17 cellular contexts compared by ENCODE assay signal in genomic region chr20:2729791-2730190, GRCh38. TPM values are rescaled to one million over a fixed set of nuclear protein-coding genes. Genes with fewer than 3 reads are reported as not detected.
DNase-seq lines count a peak whose midpoint lies in the region; ATAC-seq and TF ChIP-seq lines count a peak whose summit lies in the region.
"Had no signal": no experiment of that assay in that cellular context is flagged by ENCODE, and none has a peak within 500 bp of the region (broad histone marks: within the 10 kb centered on the region; RNA-seq: fewer than 3 reads in every experiment).

No MANE protein-coding gene starts in this region.

- H3K27me3 ChIP-seq in prostate gland (replicated peaks; ENCODE audit: insufficient read depth): no peaks in the 10 kb centered on the region
- H3K27me3 ChIP-seq: brain microvascular endothelial cell had no signal

- H3K4me1 ChIP-seq in prostate gland (replicated peaks): no peaks in the 10 kb centered on the region

- H3K9me3 Mint-ChIP-seq in activated CD4-positive, alpha-beta T cell treated with anti-CD3 and anti-CD28 coated beads, Interleukin-2, amount 10 ng/mL, durations not matched to agents 7 days and 5 days: peaks cover 10% of the 10 kb centered on the region
- H3K9me3 Mint-ChIP-seq in HFFc6: peaks cover 16% of the 10 kb centered on the region
- H3K9me3 Mint-ChIP-seq in activated naive CD8-positive, alpha-beta T cell treated with anti-CD3 and anti-CD28 coated beads, Interleukin-2, amount 50 U/mL, for 24 hours: peaks cover 12% of the 10 kb centered on the region
- H3K9me3 Mint-ChIP-seq in naive thymus-derived CD8-positive, alpha-beta T cell: peaks cover 0 to 13% (median 10%) of the 10 kb centered on the region in 9 donors

- peaks cover 8% of the 10 kb centered on the region for H3K36me3 Mint-ChIP-seq in activated CD4-positive, alpha-beta T cell treated with anti-CD3 and anti-CD28 coated beads, Interleukin-2, amount 10 ng/mL, durations not matched to agents 7 days and 5 days (ENCODE audit: low read depth)
- 0 out of 2 replicates have a peak, but pooled peaks cover 4% of the 10 kb centered on the region for H3K36me3 Mint-ChIP-seq in HFFc6 (ENCODE audit: low read depth)
- peaks cover 4% of the 10 kb centered on the region for H3K36me3 Mint-ChIP-seq in activated naive CD8-positive, alpha-beta T cell treated with anti-CD3 and anti-CD28 coated beads, Interleukin-2, amount 50 U/mL, for 24 hours (ENCODE audit: low read depth)
- H3K36me3 Mint-ChIP-seq in naive thymus-derived CD8-positive, alpha-beta T cell: peaks cover 2 to 18% (median 12%) of the 10 kb centered on the region in 3 donors

- intact Hi-C loops in prostate gland (cut with DNase I): no loop called here

- peak overlapping the region; percentile 88 for H3K27ac Mint-ChIP-seq in activated CD4-positive, alpha-beta T cell treated with anti-CD3 and anti-CD28 coated beads, Interleukin-2, amount 10 ng/mL, durations not matched to agents 7 days and 5 days
- no peak overlapping the region for H3K27ac Mint-ChIP-seq in HFFc6
- peak overlapping the region; percentile 69 for H3K27ac Mint-ChIP-seq in activated naive CD8-positive, alpha-beta T cell treated with anti-CD3 and anti-CD28 coated beads, Interleukin-2, amount 50 U/mL, for 24 hours
- H3K27ac Mint-ChIP-seq in naive thymus-derived CD8-positive, alpha-beta T cell: peak overlapping the region; percentile 20 to 97 (median 94)
- H3K27ac Mint-ChIP-seq: stimulated activated memory B cell treated with anti-CD40 and anti-IgM and Interleukin-4, amounts not matched to agents 10 μg/mL and 1 μg/mL and 100 μg/mL, for 72 hours had no signal

- H3K27ac ChIP-seq in prostate gland: no peak overlapping the region
- H3K27ac ChIP-seq: brain microvascular endothelial cell had no signal

- WGBS in prostate gland: 58% methylated on average over 1 of the region's 1 CpG

- H3K27me3 Mint-ChIP-seq in activated CD4-positive, alpha-beta T cell treated with anti-CD3 and anti-CD28 coated beads, Interleukin-2, amount 10 ng/mL, durations not matched to agents 7 days and 5 days: peaks cover 16% of the 10 kb centered on the region
- peaks cover 27% of the 10 kb centered on the region for H3K27me3 Mint-ChIP-seq in HFFc6 (ENCODE audit: insufficient read depth)
- H3K27me3 Mint-ChIP-seq in activated naive CD8-positive, alpha-beta T cell treated with anti-CD3 and anti-CD28 coated beads, Interleukin-2, amount 50 U/mL, for 24 hours: peaks cover 1% of the 10 kb centered on the region
- H3K27me3 Mint-ChIP-seq in naive thymus-derived CD8-positive, alpha-beta T cell: peaks cover 0 to 8% (median 0%) of the 10 kb centered on the region in 5 donors

- no peak for TF ChIP-seq CTCF in HFFc6 (IDR thresholded peaks at IDR 0.05)
- TF ChIP-seq CTCF in prostate gland (IDR thresholded peaks at IDR 0.05): no peak

- POLR2A ChIA-PET in activated CD4-positive, alpha-beta T cell treated with anti-CD3 and anti-CD28 coated beads, Interleukin-2, amount 10 ng/mL, durations not matched to agents 7 days and 5 days (lab: Charles Lee): interaction anchor here (0.6 kb wide), 1 partner anchor 69 kb away, joined by 3 read pairs; no protein-coding TSS in a partner anchor
- POLR2A ChIA-PET in naive thymus-derived CD8-positive, alpha-beta T cell (lab: Charles Lee): interaction anchor here (0.7 to 6.8 kb wide), 10 partner anchors 11 to 122 kb away, joined by 3 to 150 read pairs (median 10); partner anchors contain the start of genes EBF4, IDH3B and NOP56

- no peaks in the 10 kb centered on the region for H3K36me3 ChIP-seq in prostate gland
- H3K36me3 ChIP-seq: brain microvascular endothelial cell had no signal

- TF ChIP-seq POLR2A in prostate gland (IDR thresholded peaks at IDR 0.05): no peak

- H3K9me3 ChIP-seq in prostate gland: no peaks in the 10 kb centered on the region

- CTCF ChIA-PET in activated CD4-positive, alpha-beta T cell treated with anti-CD3 and anti-CD28 coated beads, Interleukin-2, amount 10 ng/mL, durations not matched to agents 7 days and 5 days (lab: Charles Lee): interaction anchor here (1.0 to 2.2 kb wide), 9 partner anchors 10 to 83 kb away, joined by 3 to 7 read pairs (median 4); no protein-coding TSS in a partner anchor

- no peak overlapping the region for H3K4me3 ChIP-seq in prostate gland

- peaks cover 11% of the 10 kb centered on the region for H3K4me1 Mint-ChIP-seq in activated CD4-positive, alpha-beta T cell treated with anti-CD3 and anti-CD28 coated beads, Interleukin-2, amount 10 ng/mL, durations not matched to agents 7 days and 5 days
- H3K4me1 Mint-ChIP-seq in HFFc6 (ENCODE audit: low read depth): no peaks in the 10 kb centered on the region
- H3K4me1 Mint-ChIP-seq in activated naive CD8-positive, alpha-beta T cell treated with anti-CD3 and anti-CD28 coated beads, Interleukin-2, amount 50 U/mL, for 24 hours: peaks cover 23% of the 10 kb centered on the region
- H3K4me1 Mint-ChIP-seq in naive thymus-derived CD8-positive, alpha-beta T cell: peaks cover 11 to 39% (median 28%) of the 10 kb centered on the region in 4 donors

- no peak for ATAC-seq in activated naive CD8-positive, alpha-beta T cell treated with anti-CD3 and anti-CD28 coated beads, Interleukin-2, amount 50 U/mL, for 24 hours
- ATAC-seq in naive thymus-derived CD8-positive, alpha-beta T cell: peak; percentile 6 to 12
- ATAC-seq: left colon, Panc1 had no signal

- no peak overlapping the region for H3K4me3 Mint-ChIP-seq in activated CD4-positive, alpha-beta T cell treated with anti-CD3 and anti-CD28 coated beads, Interleukin-2, amount 10 ng/mL, durations not matched to agents 7 days and 5 days
- H3K4me3 Mint-ChIP-seq in HFFc6: no peak overlapping the region
- H3K4me3 Mint-ChIP-seq in activated naive CD8-positive, alpha-beta T cell treated with anti-CD3 and anti-CD28 coated beads, Interleukin-2, amount 50 U/mL, for 24 hours: no peak overlapping the region
- H3K4me3 Mint-ChIP-seq in naive thymus-derived CD8-positive, alpha-beta T cell: peak overlapping the region; percentile 58 to 83 (median 73)
- H3K4me3 Mint-ChIP-seq: stimulated activated memory B cell treated with anti-CD40 and anti-IgM and Interleukin-4, amounts not matched to agents 10 μg/mL and 1 μg/mL and 100 μg/mL, for 72 hours had no signal

- no peak for DNase-seq in activated CD4-positive, alpha-beta T cell treated with anti-CD3 and anti-CD28 coated beads, Interleukin-2, amount 10 ng/mL, durations not matched to agents 7 days and 5 days
- no peak for DNase-seq in activated CD4-positive, alpha-beta T cell treated with anti-CD3 and anti-CD28 coated beads, Interleukin-2, amount 50 U/mL, for 48 hours
- peak; percentile 15 for DNase-seq in HFFc6
- no peak for DNase-seq in activated naive CD8-positive, alpha-beta T cell treated with anti-CD3 and anti-CD28 coated beads, Interleukin-2, amount 50 U/mL, for 24 hours
- DNase-seq in naive thymus-derived CD8-positive, alpha-beta T cell: no peak
- DNase-seq in prostate gland (ENCODE audit: low spot score): no peak
- DNase-seq in NCI-H1048 (lab: John Stamatoyannopoulos, UW): no peak
- no peak for DNase-seq in stimulated activated CD4-positive, alpha-beta T cell treated with anti-CD3 and anti-CD28 coated beads, Interleukin-12 subunit alpha, Interleukin-12 subunit beta, amount 100 ng/mL, for 4 hours
- DNase-seq: activated CD4-positive, CD25-positive, alpha-beta regulatory T cell; brain microvascular endothelial cell; hypothalamus; left colon; NCI-H1930; NCI-H526 treated with DMSO at 0.1 percent for 48 hours; trophoblast cell had no signal

RNA-seq across cellular contexts. Expression of gene EBF4, which starts 37.2 kb away (rescaled TPM):
- under 1 TPM; 0.27 to 0.64 TPM for total RNA-seq in activated CD4-positive, alpha-beta T cell treated with anti-CD3 and anti-CD28 coated beads, Interleukin-2, amount 10 ng/mL, durations not matched to agents 7 days and 5 days
- total RNA-seq in HFFc6 (2021; fragmentation: NEBNext Ultra II Directional; extraction: Animal tissue kit (Norgen Biotek cat#: 25700)): under 1 TPM in 3 of 6 experiments, not detected in 3; 0.14 to 0.48 (median 0.46) TPM
- total RNA-seq in naive thymus-derived CD8-positive, alpha-beta T cell: 10 to 100 TPM; 14.3 to 14.9 TPM
- polyA plus RNA-seq in naive thymus-derived CD8-positive, alpha-beta T cell: 1 to 10 TPM in 1 of 3 donors, under 1 TPM in 2; 0.37 to 2.2 (median 0.88) TPM
- 10 to 100 TPM; 48.9 to 58.8 TPM for total RNA-seq in prostate gland

Comparison
In these comparisons a context has a peak if more than half of its experiments do, and no peak if none do; other contexts are left out.
1. H3K4me3 Mint-ChIP-seq: peak in naive thymus-derived CD8-positive, alpha-beta T cell (10 of 10); none in activated CD4-positive, alpha-beta T cell treated with anti-CD3 and anti-CD28 coated beads, Interleukin-2, amount 10 ng/mL, durations not matched to agents 7 days and 5 days (single experiment), HFFc6 (single experiment) and activated naive CD8-positive, alpha-beta T cell treated with anti-CD3 and anti-CD28 coated beads, Interleukin-2, amount 50 U/mL, for 24 hours (single experiment).
2. RNA of gene EBF4, which starts 37.2 kb away (total RNA-seq): 48.9 to 58.8 TPM in prostate gland and 14.3 to 14.9 TPM in naive thymus-derived CD8-positive, alpha-beta T cell; 0.27 to 0.64 TPM in activated CD4-positive, alpha-beta T cell treated with anti-CD3 and anti-CD28 coated beads, Interleukin-2, amount 10 ng/mL, durations not matched to agents 7 days and 5 days and 0.14 to 0.48 TPM in HFFc6; every median in the first group is over 4 times any median in the second.